9 cellular contexts compared by ENCODE assay signal in the genomic region with DNA sequence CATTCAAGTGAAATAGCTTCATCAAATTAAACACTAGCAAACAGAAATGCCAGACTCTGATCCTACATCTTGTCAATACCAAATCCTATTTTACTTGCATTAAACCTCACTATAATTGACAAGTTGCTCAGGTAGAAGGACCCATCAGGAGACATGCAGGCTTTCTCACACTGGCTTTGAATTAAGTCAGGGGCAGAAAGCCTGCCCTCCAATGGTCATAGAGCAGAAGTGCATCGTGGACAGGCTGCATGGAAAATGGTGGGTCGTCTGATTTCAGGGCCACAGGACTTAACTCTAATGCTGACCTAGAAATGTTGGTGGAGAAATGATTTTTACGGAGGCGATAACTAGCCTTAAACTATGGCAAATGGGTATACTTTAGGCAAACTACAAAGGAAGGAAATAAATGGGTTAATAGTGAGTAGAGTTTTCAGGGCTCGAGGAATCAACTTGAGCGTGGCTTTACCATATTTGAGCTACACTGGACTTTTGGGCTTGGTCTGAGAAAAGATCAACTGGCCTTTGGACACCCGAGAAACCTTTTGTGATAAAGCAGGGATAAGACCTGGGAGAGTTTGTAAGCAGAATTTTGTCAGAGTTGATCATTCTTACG.
DNase-seq lines count a peak whose midpoint lies in the region; ATAC-seq and TF ChIP-seq lines count a peak whose summit lies in the region.
"Had no signal": no experiment of that assay in that cellular context is flagged by ENCODE, and none has a peak within 500 bp of the region (broad histone marks: within the 10 kb centered on the region; RNA-seq: fewer than 3 reads in every experiment).

No MANE protein-coding gene starts in this region.

- H3K9me2 ChIP-seq in DOHH2 (replicated peaks; ENCODE audit: control insufficient read depth, low read length) (no peaks in the 10 kb centered on the region), OCI-LY1 (ENCODE audit: low read depth, low read length) (no peaks in the 10 kb centered on the region)

- no CpG with 5 or more reads among the region's 8 CpGs for WGBS in iPS DF 6.9 (ENCODE audit: insufficient coverage, insufficient read length)

- H3K9ac ChIP-seq in OCI-LY1 (ENCODE audit: low read length), result no peak overlapping the region

- H4K20me1 ChIP-seq in DOHH2 (ENCODE audit: control insufficient read depth, insufficient read depth, low read depth, low read length), result no peaks in the 10 kb centered on the region
- H4K20me1 ChIP-seq in OCI-LY1 (ENCODE audit: insufficient read depth, low read length), result no peaks in the 10 kb centered on the region

- DNase-seq in iPS DF 6.9 (ENCODE audit: low read depth, low spot score), result peak; percentile 1
- DNase-seq in GOT3 (lab: John Stamatoyannopoulos, UW), result no peak
- no peak for DNase-seq in GM19240 (ENCODE audit: insufficient read length, low spot score)
- DNase-seq in NCI-H2227 treated with DMSO at 0.1 percent for 48 hours (lab: John Stamatoyannopoulos, UW), result no peak
- DNase-seq: activated naive CD8-positive, alpha-beta T cell treated with anti-CD3 and anti-CD28 coated beads, Interleukin-2, amount 10 ng/mL, durations not matched to agents 7 days and 5 days had no signal

- TF ChIP-seq CTCF in DOHH2 (IDR thresholded peaks at IDR 0.05; ENCODE audit: low read depth, low read length, poor library complexity, severe bottlenecking) (peak; percentile 68), OCI-LY1 (IDR thresholded peaks at IDR 0.05; ENCODE audit: low read length) (peak; percentile 76)

- H3F3A ChIP-seq in DOHH2 (ENCODE audit: control insufficient read depth, insufficient read depth) (no peaks in the 10 kb centered on the region), OCI-LY1 (ENCODE audit: insufficient read depth, low read length) (no peaks in the 10 kb centered on the region)

- no peak overlapping the region for H2AFZ ChIP-seq in OCI-LY1 (ENCODE audit: low read length)

- H3K27me3 ChIP-seq in DOHH2 (ENCODE audit: control insufficient read depth, low read length) (no peaks in the 10 kb centered on the region), OCI-LY1 (ENCODE audit: insufficient read depth, low read length) (no peaks in the 10 kb centered on the region), iPS DF 6.9 (ENCODE audit: control insufficient read depth, insufficient read depth, low read length) (no peaks in the 10 kb centered on the region; the same call in 1 of the 2 replicates)

- H3K4me1 ChIP-seq in DOHH2 (ENCODE audit: control insufficient read depth, low read length), result no peaks in the 10 kb centered on the region
- H3K4me1 ChIP-seq in OCI-LY1 (ENCODE audit: insufficient read depth, low read length, severe bottlenecking), result no peaks in the 10 kb centered on the region
- H3K4me1 ChIP-seq in iPS DF 6.9 (ENCODE audit: control insufficient read depth, insufficient read depth, low read length), result no peaks in the 10 kb centered on the region

- ATAC-seq in GM21619 (IDR thresholded peaks at IDR 0.05; ENCODE audit: unreplicated experiment) (peak; percentile 61), GM21825 (IDR thresholded peaks at IDR 0.05; ENCODE audit: unreplicated experiment) (no peak)

- H3K36me3 ChIP-seq in DOHH2 (ENCODE audit: control insufficient read depth, low read length) (no peaks in the 10 kb centered on the region), OCI-LY1 (ENCODE audit: insufficient read depth, low read length) (no peaks in the 10 kb centered on the region), iPS DF 6.9 (ENCODE audit: control insufficient read depth, insufficient read depth, low read length) (no peaks in the 10 kb centered on the region)

- no peak overlapping the region for H3K4me3 ChIP-seq in DOHH2 (ENCODE audit: low read length)
- H3K4me3 ChIP-seq in OCI-LY1 (ENCODE audit: low read depth, low read length, poor library complexity, severe bottlenecking), result no peak overlapping the region
- H3K4me3 ChIP-seq in iPS DF 6.9 (ENCODE audit: low read length), result no peak overlapping the region

- H3K27ac ChIP-seq in DOHH2 (ENCODE audit: low read depth, low read length) (no peak overlapping the region), OCI-LY1 (ENCODE audit: low read depth, low read length, poor library complexity, severe bottlenecking) (no peak overlapping the region), iPS DF 6.9 (ENCODE audit: low read length) (no peak overlapping the region)

- H3K4me2 ChIP-seq in DOHH2 (ENCODE audit: low read length) (no peak overlapping the region), OCI-LY1 (ENCODE audit: low read length) (no peak overlapping the region)

- H3K79me2 ChIP-seq in DOHH2 (ENCODE audit: control insufficient read depth, low read length) (no peaks in the 10 kb centered on the region), OCI-LY1 (ENCODE audit: insufficient read depth, low read length) (no peaks in the 10 kb centered on the region)

- H3K9me3 ChIP-seq in DOHH2 (ENCODE audit: control insufficient read depth, insufficient read depth, low read length) (no peaks in the 10 kb centered on the region), OCI-LY1 (ENCODE audit: low read length) (no peaks in the 10 kb centered on the region), iPS DF 6.9 (ENCODE audit: control insufficient read depth, insufficient read depth, low read length) (no peaks in the 10 kb centered on the region; the same call in 1 of the 2 replicates)
